ENCODE assay signal across 8 cellular contexts in the genomic region with DNA sequence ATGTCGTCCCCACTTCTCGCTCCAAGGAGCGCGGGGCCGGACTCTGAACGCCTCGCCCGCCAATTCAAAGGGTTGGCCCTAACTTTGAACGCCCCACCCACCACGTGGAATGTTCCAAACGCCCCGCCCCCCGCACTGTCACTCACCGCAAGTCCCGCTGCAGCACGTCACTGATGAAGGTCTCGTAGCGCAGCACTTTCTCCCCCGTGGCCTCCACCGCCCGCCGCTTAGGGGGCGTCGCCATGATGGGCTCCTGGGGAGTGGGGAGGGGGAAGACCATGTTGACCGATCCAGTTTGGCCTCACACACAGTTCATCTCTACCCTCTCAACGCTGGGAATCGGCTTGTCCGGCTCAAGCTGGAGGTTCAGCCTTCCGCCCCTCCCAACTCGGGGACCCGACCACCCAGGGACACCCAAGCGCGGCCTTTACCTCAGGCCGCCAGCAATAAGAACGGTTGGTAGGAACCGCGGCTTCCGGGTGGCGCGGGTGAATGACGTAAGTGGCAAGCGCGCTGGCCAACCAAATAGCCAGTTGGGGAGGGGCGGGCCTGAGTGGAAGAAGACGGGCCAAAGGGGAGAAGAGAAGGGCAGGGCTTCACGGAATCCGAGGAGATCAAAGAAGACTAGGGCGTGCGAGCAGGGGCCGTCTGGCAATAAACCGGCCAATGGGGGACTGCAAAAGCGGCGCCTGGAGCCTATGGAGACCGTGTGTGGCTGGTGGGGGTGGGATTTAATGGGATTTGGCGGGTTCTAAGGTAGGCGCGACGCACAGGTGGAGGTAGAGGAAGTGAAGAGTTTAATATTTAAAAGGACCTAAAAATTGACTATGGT. TPM values are rescaled to one million over a fixed set of nuclear protein-coding genes. Genes with fewer than 3 reads are reported as not detected.
DNase-seq lines count a peak whose midpoint lies in the region; FAIRE-seq and TF ChIP-seq lines count a peak whose summit lies in the region.

A gene with protein sequence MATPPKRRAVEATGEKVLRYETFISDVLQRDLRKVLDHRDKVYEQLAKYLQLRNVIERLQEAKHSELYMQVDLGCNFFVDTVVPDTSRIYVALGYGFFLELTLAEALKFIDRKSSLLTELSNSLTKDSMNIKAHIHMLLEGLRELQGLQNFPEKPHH (minus strand): TSS at position 497 of the 832 bp plus-strand sequence. CDS start 253 bp downstream, at position 244.

- H3K4me3 Mint-ChIP-seq in activated naive CD4-positive, alpha-beta T cell treated with anti-CD3 and anti-CD28 coated beads, Interleukin-2, amount 10 ng/mL, durations not matched to agents 7 days and 5 days, result peak within 1 kb of the TSS; percentile 85

- H3K4me3 ChIP-seq in HFF-Myc (replicated peaks; ENCODE audit: low read depth, low read length) (peak within 1 kb of the TSS; percentile 53), NB4 (ENCODE audit: low read depth, low read length) (peak within 1 kb of the TSS; percentile 95), SK-N-MC (peak within 1 kb of the TSS; percentile 77)

- H3K27ac Mint-ChIP-seq in activated naive CD4-positive, alpha-beta T cell treated with anti-CD3 and anti-CD28 coated beads, Interleukin-2, amount 10 ng/mL, durations not matched to agents 7 days and 5 days, result peak within 1 kb of the TSS; percentile 99

- TF ChIP-seq CTCF in HFF-Myc (IDR thresholded peaks at IDR 0.05; ENCODE audit: low read depth, low read length, missing control alignments), result no peak
- no peak for TF ChIP-seq CTCF in NB4 (IDR thresholded peaks at IDR 0.05; ENCODE audit: low read depth, low read length)

- TF ChIP-seq POLR2A in NB4 (IDR thresholded peaks at IDR 0.05; ENCODE audit: extremely low read depth, insufficient read length), result peak; percentile 60

- H3K4me1 Mint-ChIP-seq in activated naive CD4-positive, alpha-beta T cell treated with anti-CD3 and anti-CD28 coated beads, Interleukin-2, amount 10 ng/mL, durations not matched to agents 7 days and 5 days, result peaks cover 39% of the 10 kb centered on the region

- peaks cover 2% of the 10 kb centered on the region for H3K9me3 Mint-ChIP-seq in activated naive CD4-positive, alpha-beta T cell treated with anti-CD3 and anti-CD28 coated beads, Interleukin-2, amount 10 ng/mL, durations not matched to agents 7 days and 5 days

- peaks cover 8% of the 10 kb centered on the region; the same call in 1 of the 2 replicates for H3K36me3 ChIP-seq in SK-N-MC (ENCODE audit: insufficient read depth, low read length)

- H3K27ac ChIP-seq in SK-N-MC, result peak within 1 kb of the TSS; percentile 91

- peak within 1 kb of the TSS; percentile 85 for H3K9ac ChIP-seq in SK-N-MC (ENCODE audit: insufficient read length)

- peak; percentile 81 for DNase-seq in GF-D8 (lab: John Stamatoyannopoulos, UW)
- DNase-seq in HFF-Myc (ENCODE audit: extremely low read depth, low read depth), result peak; percentile 70
- DNase-seq in NB4 (ENCODE audit: low read depth), result peak; percentile 96
- peak; percentile 62 for DNase-seq in SK-N-MC (ENCODE audit: low read depth, low spot score)
- DNase-seq in activated naive CD4-positive, alpha-beta T cell treated with anti-CD3 and anti-CD28 coated beads, Interleukin-2, amount 10 ng/mL, durations not matched to agents 7 days and 5 days, result peak; percentile 95
- DNase-seq in frontal cortex (ENCODE audit: low spot score in 2 of 2), result peak; percentile 55 to 72
- DNase-seq in non-pigmented ciliary epithelial cell (ENCODE audit: low read depth), result peak; percentile 78
- peak; percentile 86 for DNase-seq in superior temporal gyrus (ENCODE audit: extremely low spot score)

- peaks cover 6% of the 10 kb centered on the region for H3K27me3 Mint-ChIP-seq in activated naive CD4-positive, alpha-beta T cell treated with anti-CD3 and anti-CD28 coated beads, Interleukin-2, amount 10 ng/mL, durations not matched to agents 7 days and 5 days

- FAIRE-seq in frontal cortex (lab: Jason Lieb, UNC), result no peak

- CTCF ChIA-PET in activated naive CD4-positive, alpha-beta T cell treated with anti-CD3 and anti-CD28 coated beads, Interleukin-2, amount 10 ng/mL, durations not matched to agents 7 days and 5 days (lab: Charles Lee), result no interaction called here

- peaks cover 27% of the 10 kb centered on the region for H3K36me3 Mint-ChIP-seq in activated naive CD4-positive, alpha-beta T cell treated with anti-CD3 and anti-CD28 coated beads, Interleukin-2, amount 10 ng/mL, durations not matched to agents 7 days and 5 days

- no peaks in the 10 kb centered on the region for H3K9me3 ChIP-seq in SK-N-MC (ENCODE audit: low read depth, low read length)

RNA-seq across cellular contexts. Expression of the gene that starts here (rescaled TPM):
- total RNA-seq in frontal cortex, result 86.0 TPM

Comparison
In these comparisons a context has a peak if more than half of its experiments do, and no peak if none do; other contexts are left out.
1. Peak in every context shown above with its lines: DNase-seq, H3K4me3 ChIP-seq and H3K27ac ChIP-seq.